ENCODE assay signal across 8 cellular contexts in the genomic region with DNA sequence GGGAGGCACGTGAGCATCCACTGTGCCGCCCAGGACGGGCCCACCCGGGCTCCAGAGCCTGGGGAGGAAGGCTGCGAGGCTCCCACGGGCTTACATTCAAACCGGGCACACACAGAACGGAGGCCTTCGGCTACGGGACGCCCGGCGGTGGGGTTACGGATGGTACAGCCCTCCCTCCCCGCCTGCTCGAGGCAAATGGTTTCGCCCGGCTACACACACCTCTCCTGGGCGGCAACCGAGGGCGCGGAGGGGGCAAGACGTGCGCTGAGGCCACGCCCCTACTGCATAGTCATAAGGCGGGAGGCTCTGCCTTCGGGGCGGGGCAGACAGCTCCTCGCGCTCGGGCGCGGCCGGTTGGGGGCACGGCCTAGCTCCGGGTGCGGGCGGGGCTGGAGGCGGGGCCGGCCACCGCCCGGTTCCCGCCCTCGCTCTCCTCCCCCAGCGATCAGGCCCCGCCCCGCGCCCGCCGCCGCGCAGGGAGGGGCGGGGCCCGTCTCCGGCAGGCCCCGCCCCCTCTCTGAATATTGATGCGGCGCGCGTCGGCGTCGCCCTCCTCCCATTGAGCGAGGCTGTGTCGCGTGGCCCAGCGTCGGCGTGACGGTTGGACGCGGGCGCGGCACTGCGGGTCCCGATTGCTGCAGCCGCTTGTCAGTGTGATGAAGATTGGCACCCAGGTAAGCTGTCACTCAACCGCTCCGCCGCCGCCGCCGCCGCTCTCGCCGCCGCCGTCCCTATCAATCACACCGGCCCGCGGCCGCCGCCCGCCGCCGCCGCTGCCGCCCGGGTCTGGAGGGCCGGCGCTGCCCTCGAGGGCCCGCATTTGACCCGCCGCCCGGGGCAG. TPM values are rescaled to one million over a fixed set of nuclear protein-coding genes. Genes with fewer than 3 reads are reported as not detected.
A peak's percentile ranks its signal among the peaks of the same experiment; 100 is the strongest.
DNase-seq lines count a peak whose midpoint lies in the region; ATAC-seq, FAIRE-seq and TF ChIP-seq lines count a peak whose summit lies in the region.

A gene with protein sequence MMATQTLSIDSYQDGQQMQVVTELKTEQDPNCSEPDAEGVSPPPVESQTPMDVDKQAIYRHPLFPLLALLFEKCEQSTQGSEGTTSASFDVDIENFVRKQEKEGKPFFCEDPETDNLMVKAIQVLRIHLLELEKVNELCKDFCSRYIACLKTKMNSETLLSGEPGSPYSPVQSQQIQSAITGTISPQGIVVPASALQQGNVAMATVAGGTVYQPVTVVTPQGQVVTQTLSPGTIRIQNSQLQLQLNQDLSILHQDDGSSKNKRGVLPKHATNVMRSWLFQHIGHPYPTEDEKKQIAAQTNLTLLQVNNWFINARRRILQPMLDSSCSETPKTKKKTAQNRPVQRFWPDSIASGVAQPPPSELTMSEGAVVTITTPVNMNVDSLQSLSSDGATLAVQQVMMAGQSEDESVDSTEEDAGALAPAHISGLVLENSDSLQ (plus strand): TSS at position 572 of the 841 bp plus-strand sequence. CDS start 29,820 bp downstream, outside the sequence.

- H3K79me2 ChIP-seq in HepG2 (ENCODE audit: insufficient read depth, low read length), result peaks cover 32% of the 10 kb centered on the region

- intact Hi-C loops in CD4-positive, alpha-beta T cell (cut with DNase I, micrococcal nuclease), result loop anchor here (1.0 to 5.0 kb wide), 5 partner anchors 49 to 1843 kb away; partner anchors contain the start of genes WDR4 (in 2 of the 2), ERVH48-1 (in 1 of the 2), NDUFV3 (in 1 of the 2) and SUMO3 (in 1 of the 2)
- intact Hi-C loops in HepG2 (cut with micrococcal nuclease; ENCODE audit: unreplicated experiment), result loop anchor here (5.0 kb wide), 1 partner anchor 52 kb away; no protein-coding TSS in a partner anchor

- H3K9me3 ChIP-seq in CD4-positive, alpha-beta T cell (ENCODE audit: control insufficient read depth, low read length), result no peaks in the 10 kb centered on the region
- no peaks in the 10 kb centered on the region for H3K9me3 ChIP-seq in HepG2 (ENCODE audit: low read length)

- peak; percentile 27 for TF ChIP-seq CTCF in CD4-positive, alpha-beta T cell (IDR thresholded peaks at IDR 0.05)
- TF ChIP-seq CTCF in HepG2 (CRISPR knock-in tag; IDR thresholded peaks at IDR 0.05), result peak; percentile 16; the same call in 1 of the 2 replicates

- BruUV-seq in HepG2 (replicated peaks; lab: Mats Ljungman, UMichigan), result no TSS peak

- POLR2A ChIA-PET in CD4-positive, alpha-beta T cell (lab: Charles Lee), result interaction anchor here (0.6 to 1.3 kb wide), 24 partner anchors 9 to 1827 kb away, joined by 3 to 27 read pairs (median 3); partner anchors contain the start of genes ERVH48-1, HSF2BP, NDUFV3 and RRP1
- POLR2A ChIA-PET in HepG2 (lab: Yijun Ruan, JAX), result interaction anchor here (0.8 to 1.3 kb wide), 6 partner anchors 9 to 81 kb away, joined by 3 to 10 read pairs (median 4); partner anchors contain the start of gene NDUFV3

- no peaks in the 10 kb centered on the region for H3K27me3 ChIP-seq in CD4-positive, alpha-beta T cell (ENCODE audit: control insufficient read depth, insufficient read depth, low read length)
- no peaks in the 10 kb centered on the region; a peak in 1 of 5 replicates for H3K27me3 ChIP-seq in HepG2 (ENCODE audit: control insufficient read depth in 1 of 2, insufficient read depth in 2 of 2, low read length in 2 of 2)

- peak; percentile 83 for ATAC-seq in CD4-positive, alpha-beta T cell (ENCODE audit: poor library complexity)
- ATAC-seq in GM19452 (IDR thresholded peaks at IDR 0.05; ENCODE audit: unreplicated experiment) (peak; percentile 86), HG03575 (IDR thresholded peaks at IDR 0.05; ENCODE audit: extremely low read depth, insufficient number of reproducible peaks, low FRiP score, unreplicated experiment) (peak; percentile 56), HepG2 (peak; percentile 88)

- H3K4me3 Mint-ChIP-seq in CD4-positive, alpha-beta T cell, result peak within 1 kb of the TSS; percentile 98

- H3K27ac Mint-ChIP-seq in CD4-positive, alpha-beta T cell, result peak within 1 kb of the TSS; percentile 97

- H3K36me3 ChIP-seq in HepG2 (replicated peaks in 1 of 2; ENCODE audit: control insufficient read depth in 1 of 2, insufficient read depth in 2 of 2, low read length in 2 of 2), result no peaks in the 10 kb centered on the region

- TF ChIP-seq RAD21 in HepG2 (CRISPR knock-in tag; IDR thresholded peaks at IDR 0.05), result 0 out of 2 replicates have a peak, but pooled peaks have one; percentile 16

- peaks cover 28% of the 10 kb centered on the region for H3K36me3 Mint-ChIP-seq in CD4-positive, alpha-beta T cell (ENCODE audit: low read depth)

- H3K4me1 ChIP-seq in HepG2 (ENCODE audit: insufficient read depth, low read length), result peaks cover 60% of the 10 kb centered on the region

- H3K9ac ChIP-seq in HepG2 (ENCODE audit: insufficient read depth, low read depth, low read length), result peak within 1 kb of the TSS; percentile 86

- DNase-seq in CD4-positive, alpha-beta T cell, result peak; percentile 97 to 100 (median 99)
- DNase-seq in NCI-H82 (lab: John Stamatoyannopoulos, UW), result peak; percentile 99
- DNase-seq in activated CD4-positive, alpha-beta T cell treated with anti-CD3 and anti-CD28 coated beads, Interleukin-2, amount 50 U/mL, for 48 hours, result peak; percentile 99
- DNase-seq in dermis blood vessel endothelial cell, result peak; percentile 99
- peak; percentile 94 for DNase-seq in HepG2 (ENCODE audit: low spot score)
- peak; percentile 98 for DNase-seq in stimulated activated CD4-positive, alpha-beta T cell treated with anti-CD3 and anti-CD28 coated beads, Interleukin-2, amount 100 ng/mL, for 48 hours

- H4K20me1 ChIP-seq in HepG2 (ENCODE audit: insufficient read depth, low read length), result no peaks in the 10 kb centered on the region

- WGBS in HepG2 (ENCODE audit: low lambda C conversion rate), result 2% methylated on average over 9 of the region's 106 CpGs

- TF ChIP-seq EP300 in HepG2 (IDR thresholded peaks at IDR 0.05; ENCODE audit: low read depth in 2 of 2, low read length in 2 of 2) (no peak), HepG2 (CRISPR knock-in tag; IDR thresholded peaks at IDR 0.05; ENCODE audit: borderline replicate concordance) (no peak)

- peak within 1 kb of the TSS; percentile 88 for H3K27ac ChIP-seq in CD4-positive, alpha-beta T cell (ENCODE audit: low read depth, low read length)
- peak within 1 kb of the TSS; percentile 87 for H3K27ac ChIP-seq in HepG2 (ENCODE audit: extremely low read length, insufficient read depth, low read length)

- H3K27me3 Mint-ChIP-seq in CD4-positive, alpha-beta T cell, result no peaks in the 10 kb centered on the region

- H3K9me3 Mint-ChIP-seq in CD4-positive, alpha-beta T cell, result no peaks in the 10 kb centered on the region

- H3K4me3 ChIP-seq in HepG2 (replicated peaks in 1 of 3; ENCODE audit: insufficient read depth in 1 of 3, low read depth in 2 of 3, low read length in 3 of 3), result peak within 1 kb of the TSS; percentile 68 to 86 (median 84)

- CTCF ChIA-PET in CD4-positive, alpha-beta T cell (lab: Charles Lee), result interaction anchor here (1.0 kb wide), 1 partner anchor 81 kb away, joined by 4 read pairs; the partner anchor contains the start of gene NDUFV3
- CTCF ChIA-PET in HepG2 (lab: Yijun Ruan, JAX; ENCODE audit: low intra/inter-chr PET ratio, low total read pairs), result no interaction called here

- peak within 1 kb of the TSS; percentile 48 for H2AFZ ChIP-seq in HepG2 (ENCODE audit: low read length)

- FAIRE-seq in HepG2 (lab: Jason Lieb, UNC), result no peak

- H3K4me2 ChIP-seq in HepG2 (ENCODE audit: low read depth, low read length), result peak within 1 kb of the TSS; percentile 89

- H3K4me1 Mint-ChIP-seq in CD4-positive, alpha-beta T cell (ENCODE audit: low read depth), result peaks cover 34% of the 10 kb centered on the region

- peak in 1 of 2 experiments; percentile 64; a peak in 3 of 4 replicates for TF ChIP-seq POLR2A in HepG2 (IDR thresholded peaks at IDR 0.05; ENCODE audit: insufficient read depth in 1 of 2, low read depth in 2 of 2, low read length in 2 of 2)

- in situ Hi-C loops in HepG2 (cut with HindIII; ENCODE audit: extremely low pct_ligation_motif_present, low pct_unique_long_range_greater_than_20kb), result no loop called here

TF ChIP-seq in HepG2, 621 proteins besides CTCF, POLR2A, EP300 and RAD21 (continues in another document):
- TF ChIP-seq ZNF354B (CRISPR knock-in tag; IDR thresholded peaks at IDR 0.05), result peak; percentile 74; the same call in 1 of the 2 replicates
- no peak for TF ChIP-seq TIGD3 (CRISPR knock-in tag; IDR thresholded peaks at IDR 0.05; ENCODE audit: borderline replicate concordance)

RNA-seq across cellular contexts. Expression of the gene that starts here (rescaled TPM):
- total RNA-seq in CD4-positive, alpha-beta T cell, result 10 to 100 TPM; 10.3 TPM
- total RNA-seq in dermis blood vessel endothelial cell (7.8 and 17.9 TPM in 2 replicates), HepG2 (2016; rRNA removed; fragmentation: Illumina TruSeq; extraction: Trizol) (7.9 and 9.6 TPM in 2 replicates)
- 10.4 and 11.3 TPM in 2 replicates for total RNA-seq in HepG2 (2016; cell fraction: cytosol; rRNA removed; fragmentation: Illumina TruSeq; extraction: Trizol; ENCODE audit: low read depth)
- total RNA-seq in HepG2 (2016; cell fraction: insoluble cytoplasmic fraction; rRNA removed; fragmentation: Illumina TruSeq; extraction: Trizol), result 8.3 and 11.1 TPM in 2 replicates
- 8.1 and 10.2 TPM in 2 replicates for total RNA-seq in HepG2 (2016; cell fraction: membrane; rRNA removed; fragmentation: Illumina TruSeq; extraction: Trizol)
- total RNA-seq in HepG2 (2016; cell fraction: nucleus; rRNA removed; fragmentation: Illumina TruSeq; extraction: Trizol), result 6.8 and 7.1 TPM in 2 replicates
- 16.2 and 18.1 TPM in 2 replicates for polyA plus RNA-seq in HepG2 (2011; rRNA removed)
- 10.4 and 10.8 TPM in 2 replicates for polyA plus RNA-seq in HepG2 (2011; cell fraction: cytosol; rRNA removed)
- polyA plus RNA-seq in HepG2 (2011; cell fraction: nucleus; rRNA removed), result 11.1 and 12.2 TPM in 2 replicates
- 6.2 and 9.4 TPM in 2 replicates for polyA plus RNA-seq in HepG2 (2012)
- polyA plus RNA-seq in HepG2 (2016; cell fraction: cytosol; fragmentation: Illumina TruSeq; extraction: Trizol; ENCODE audit: low read depth), result 3.1 and 3.2 TPM in 2 replicates
- 10.6 and 11.3 TPM in 2 replicates for polyA plus RNA-seq in HepG2 (2016; cell fraction: insoluble cytoplasmic fraction; fragmentation: Illumina TruSeq; extraction: Trizol; ENCODE audit: low read depth)
- polyA plus RNA-seq in HepG2 (2016; cell fraction: membrane; fragmentation: Illumina TruSeq; extraction: Trizol; ENCODE audit: low read depth), result 3.8 and 5.8 TPM in 2 replicates
- polyA plus RNA-seq in HepG2 (2016; cell fraction: nucleus; fragmentation: Illumina TruSeq; extraction: Trizol; ENCODE audit: insufficient read depth, low read depth), result 8.0 and 10.4 TPM in 2 replicates
- 10.6 and 33.3 TPM in 2 replicates for polyA minus RNA-seq in HepG2 (2011; rRNA and poly(A)+ RNA removed; ENCODE audit: low replicate concordance)
- polyA minus RNA-seq in HepG2 (2011; cell fraction: cytosol; rRNA and poly(A)+ RNA removed), result 8.1 and 9.1 TPM in 2 replicates
- 9.9 and 18.2 TPM in 2 replicates for polyA minus RNA-seq in HepG2 (2011; cell fraction: nucleus; rRNA and poly(A)+ RNA removed)

Comparison
In these comparisons a context has a peak if more than half of its experiments do, and no peak if none do; other contexts are left out.
1. Peak in every context shown above with its lines: DNase-seq, ATAC-seq, H3K4me3 ChIP-seq and H3K27ac ChIP-seq.